9 cellular contexts compared by ENCODE assay signal in the genomic region with DNA sequence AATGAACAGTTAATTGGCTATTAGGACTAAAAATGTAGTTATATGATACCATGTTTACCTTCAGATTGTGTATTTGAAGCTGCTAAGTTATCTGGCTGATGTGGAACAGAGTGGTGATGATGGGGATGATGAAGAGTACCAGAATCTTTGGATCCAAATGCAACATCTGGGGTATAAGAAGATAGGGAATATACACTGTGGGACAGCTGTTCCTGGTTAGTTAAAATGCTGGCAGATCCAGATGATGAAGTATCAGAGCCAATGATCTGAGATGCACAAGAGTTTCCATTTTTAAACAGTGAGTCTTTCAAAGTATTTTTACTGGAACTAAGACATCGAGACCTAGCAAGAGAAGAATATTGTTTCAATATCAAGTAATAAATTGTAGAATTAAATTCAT.
"Had no signal": no experiment of that assay in that cellular context is flagged by ENCODE, and none has a peak within 500 bp of the region (broad histone marks: within the 10 kb centered on the region; RNA-seq: fewer than 3 reads in every experiment).

No MANE protein-coding gene starts in this region.

- H3K9ac ChIP-seq: GM23248 had no signal

- H3K4me1 ChIP-seq: HAP-1 had no signal

- FAIRE-seq: HTR-8/SVneo, K562 had no signal

- H3K9me3 ChIP-seq: HAP-1 had no signal

- H3K27ac ChIP-seq: GM23248 had no signal

- DNase-seq: GM23248, GOT3, H7, IMR-90, KG1 had no signal

- ATAC-seq: HCT116, K562 had no signal

- H3K4me3 ChIP-seq: GM23248, HAP-1, K562 had no signal

- H2AFZ ChIP-seq: GM23248 had no signal
